29 cellular contexts compared by ENCODE assay signal in the genomic region with DNA sequence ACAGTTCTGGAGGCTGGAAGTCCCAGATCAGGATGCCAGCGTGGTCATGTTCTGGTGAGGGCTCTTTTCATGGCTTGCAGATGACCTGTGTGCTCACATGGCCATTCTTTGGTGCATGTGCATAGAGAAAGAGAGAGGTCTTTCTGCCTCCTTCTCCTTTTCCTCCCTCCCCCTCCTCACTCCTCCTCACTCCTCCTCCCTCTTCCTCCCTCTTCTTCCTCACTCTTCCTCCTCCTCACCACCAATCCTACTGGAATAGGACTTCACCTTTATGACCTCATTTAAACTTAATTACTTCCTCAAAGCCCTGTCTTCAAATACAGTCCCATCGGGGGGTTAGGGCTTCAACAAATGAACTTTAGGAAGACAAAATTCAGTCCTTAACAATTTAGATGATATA.
"Had no signal": no experiment of that assay in that cellular context is flagged by ENCODE, and none has a peak within 500 bp of the region (broad histone marks: within the 10 kb centered on the region; RNA-seq: fewer than 3 reads in every experiment).

No MANE protein-coding gene starts in this region.

- DNase-seq: activated CD4-positive, alpha-beta memory T cell treated with anti-CD3 and anti-CD28 coated beads for 36 hours; activated CD4-positive, alpha-beta T cell treated with anti-CD3 and anti-CD28 coated beads for 36 hours; activated CD4-positive, alpha-beta T cell treated with anti-CD3 and anti-CD28 coated beads, Interleukin-2, amount 10 ng/mL, durations not matched to agents 24 days and 14 days; activated CD4-positive, CD25-positive, alpha-beta regulatory T cell; activated CD4-positive, CD25-positive, alpha-beta regulatory T cell treated with anti-CD3 and anti-CD28 coated beads, Interleukin-2, amount 50 U/mL, for 72 hours; activated CD8-positive, alpha-beta memory T cell treated with anti-CD3 and anti-CD28 coated beads, Interleukin-2, amount 50 U/mL, for 48 hours; activated gamma-delta T cell; activated naive CD4-positive, alpha-beta T cell; activated naive CD4-positive, alpha-beta T cell treated with anti-CD3 and anti-CD28 coated beads, Interleukin-2, amount 10 ng/mL, durations not matched to agents 7 days and 5 days; activated naive CD8-positive, alpha-beta T cell treated with anti-CD3 and anti-CD28 coated beads, Interleukin-2, amount 10 ng/mL, durations not matched to agents 7 days and 5 days; activated T-cell treated with anti-CD3 and anti-CD28 coated beads for 4 hours; activated T-cell treated with anti-CD3 and anti-CD28 coated beads, Interleukin-2, amount 50 U/mL, for 24 hours; activated T-cell treated with anti-CD3 and anti-CD28 coated beads, Interleukin-2, amount 50 U/mL, for 72 hours; central memory CD4-positive, alpha-beta T cell; cerebellar nuclear complex; colonic mucosa; effector CD8-positive, alpha-beta T cell; esophagus squamous epithelium; foreskin melanocyte; T-helper 2 cell had no signal

- FAIRE-seq: endometrium, endothelial cell of umbilical vein had no signal

- H3K27me3 ChIP-seq: ascending aorta, breast epithelium, cardiac muscle cell, colonic mucosa, esophagus squamous epithelium, gastroesophageal sphincter had no signal

- H3K9me3 ChIP-seq: ascending aorta, breast epithelium, colonic mucosa, esophagus squamous epithelium, gastroesophageal sphincter had no signal

- H3K4me1 ChIP-seq: ascending aorta, breast epithelium, colonic mucosa, esophagus squamous epithelium had no signal

- H3K27ac Mint-ChIP-seq: activated CD4-positive, alpha-beta memory T cell treated with anti-CD3 and anti-CD28 coated beads for 36 hours; activated CD4-positive, alpha-beta T cell treated with anti-CD3 and anti-CD28 coated beads for 36 hours; activated CD4-positive, alpha-beta T cell treated with anti-CD3 and anti-CD28 coated beads, Interleukin-2, amount 10 ng/mL, durations not matched to agents 24 days and 14 days; activated naive CD4-positive, alpha-beta T cell treated with anti-CD3 and anti-CD28 coated beads, Interleukin-2, amount 10 ng/mL, durations not matched to agents 7 days and 5 days; activated naive CD4-positive, alpha-beta T cell treated with anti-CD3 and anti-CD28 coated beads, Interleukin-2, amount 50 U/mL, for 72 hours; activated naive CD8-positive, alpha-beta T cell treated with anti-CD3 and anti-CD28 coated beads, Interleukin-2, amount 10 ng/mL, durations not matched to agents 7 days and 5 days; activated T-cell treated with anti-CD3 and anti-CD28 coated beads, Interleukin-2, amount 50 U/mL, for 24 hours; activated T-cell treated with anti-CD3 and anti-CD28 coated beads, Interleukin-2, amount 50 U/mL, for 72 hours; brain had no signal

- H3K4me3 ChIP-seq: ascending aorta, breast epithelium, cardiac muscle cell, colonic mucosa, esophagus squamous epithelium, gastroesophageal sphincter had no signal

- H3K4me3 Mint-ChIP-seq: activated CD4-positive, alpha-beta memory T cell treated with anti-CD3 and anti-CD28 coated beads for 36 hours; activated CD4-positive, alpha-beta T cell treated with anti-CD3 and anti-CD28 coated beads for 36 hours; activated CD4-positive, alpha-beta T cell treated with anti-CD3 and anti-CD28 coated beads, Interleukin-2, amount 10 ng/mL, durations not matched to agents 24 days and 14 days; activated naive CD4-positive, alpha-beta T cell treated with anti-CD3 and anti-CD28 coated beads, Interleukin-2, amount 10 ng/mL, durations not matched to agents 7 days and 5 days; activated naive CD8-positive, alpha-beta T cell treated with anti-CD3 and anti-CD28 coated beads, Interleukin-2, amount 10 ng/mL, durations not matched to agents 7 days and 5 days; activated T-cell treated with anti-CD3 and anti-CD28 coated beads, Interleukin-2, amount 50 U/mL, for 24 hours; activated T-cell treated with anti-CD3 and anti-CD28 coated beads, Interleukin-2, amount 50 U/mL, for 72 hours; brain had no signal

- H3K27ac ChIP-seq: ascending aorta, breast epithelium, colonic mucosa, epithelial cell of prostate, esophagus squamous epithelium, gastroesophageal sphincter had no signal

- H3K9me3 Mint-ChIP-seq: activated CD4-positive, alpha-beta memory T cell treated with anti-CD3 and anti-CD28 coated beads for 36 hours; activated CD4-positive, alpha-beta T cell treated with anti-CD3 and anti-CD28 coated beads, Interleukin-2, amount 10 ng/mL, durations not matched to agents 24 days and 14 days; activated naive CD4-positive, alpha-beta T cell treated with anti-CD3 and anti-CD28 coated beads, Interleukin-2, amount 10 ng/mL, durations not matched to agents 7 days and 5 days; activated naive CD8-positive, alpha-beta T cell treated with anti-CD3 and anti-CD28 coated beads, Interleukin-2, amount 10 ng/mL, durations not matched to agents 7 days and 5 days; activated T-cell treated with anti-CD3 and anti-CD28 coated beads, Interleukin-2, amount 50 U/mL, for 24 hours had no signal

- ATAC-seq: activated CD4-positive, alpha-beta T cell treated with anti-CD3 and anti-CD28 coated beads for 36 hours; activated naive CD4-positive, alpha-beta T cell treated with anti-CD3 and anti-CD28 coated beads, Interleukin-2, amount 50 U/mL, for 72 hours; activated T-cell treated with anti-CD3 and anti-CD28 coated beads, Interleukin-2, amount 50 U/mL, for 72 hours; gastroesophageal sphincter had no signal

- H3K27me3 Mint-ChIP-seq: activated CD4-positive, alpha-beta memory T cell treated with anti-CD3 and anti-CD28 coated beads for 36 hours; activated CD4-positive, alpha-beta T cell treated with anti-CD3 and anti-CD28 coated beads for 36 hours; activated CD4-positive, alpha-beta T cell treated with anti-CD3 and anti-CD28 coated beads, Interleukin-2, amount 10 ng/mL, durations not matched to agents 24 days and 14 days; activated naive CD4-positive, alpha-beta T cell treated with anti-CD3 and anti-CD28 coated beads, Interleukin-2, amount 10 ng/mL, durations not matched to agents 7 days and 5 days; activated naive CD8-positive, alpha-beta T cell treated with anti-CD3 and anti-CD28 coated beads, Interleukin-2, amount 10 ng/mL, durations not matched to agents 7 days and 5 days; activated T-cell treated with anti-CD3 and anti-CD28 coated beads, Interleukin-2, amount 50 U/mL, for 24 hours; brain had no signal

- H3K36me3 ChIP-seq: breast epithelium, colonic mucosa had no signal
